ENCODE assay signal across 17 cellular contexts in the genomic region with DNA sequence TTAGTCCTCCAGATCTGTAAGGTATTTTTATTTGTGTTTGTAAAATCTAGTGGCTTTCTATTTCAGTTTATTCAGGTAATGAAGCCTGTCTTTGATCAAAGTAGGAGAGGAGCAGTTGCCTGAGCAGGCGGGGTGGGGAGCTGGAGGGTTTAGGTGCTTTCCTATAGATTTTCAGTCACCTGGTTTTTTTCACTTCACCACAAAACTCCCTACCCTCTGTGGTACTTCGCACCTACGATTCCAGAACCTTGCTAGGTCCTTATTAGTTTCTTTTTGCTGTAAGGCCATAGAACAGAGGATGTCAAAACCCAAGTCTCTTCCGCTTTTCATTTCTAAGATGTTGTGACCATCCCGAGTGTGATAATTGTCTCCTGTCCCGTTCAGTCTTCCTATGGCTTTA. TPM values are rescaled to one million over a fixed set of nuclear protein-coding genes. Genes with fewer than 3 reads are reported as not detected.
DNase-seq lines count a peak whose midpoint lies in the region; ATAC-seq and TF ChIP-seq lines count a peak whose summit lies in the region.
"Had no signal": no experiment of that assay in that cellular context is flagged by ENCODE, and none has a peak within 500 bp of the region (broad histone marks: within the 10 kb centered on the region; RNA-seq: fewer than 3 reads in every experiment).

No MANE protein-coding gene starts in this region.

- peaks cover 4% of the 10 kb centered on the region for H3K9me3 Mint-ChIP-seq in T-helper 1 cell treated with Interleukin-12 subunit alpha and Interleukin-12 subunit beta and Interleukin-4 antibody, amounts not matched to agents 30 μg/mL and 1 μg/mL, for 36 hours
- peaks cover 15% of the 10 kb centered on the region for H3K9me3 Mint-ChIP-seq in HFFc6
- H3K9me3 Mint-ChIP-seq: naive thymus-derived CD8-positive, alpha-beta T cell had no signal

- H3K27ac Mint-ChIP-seq in T-helper 1 cell treated with Interleukin-12 subunit alpha and Interleukin-12 subunit beta and Interleukin-4 antibody, amounts not matched to agents 30 μg/mL and 1 μg/mL, for 36 hours, result peak overlapping the region; percentile 79
- H3K27ac Mint-ChIP-seq in HFFc6, result no peak overlapping the region

- peaks cover 6% of the 10 kb centered on the region for H3K36me3 ChIP-seq in HAP-1 (replicated peaks)
- H3K36me3 ChIP-seq: SJSA1 had no signal

- no peak overlapping the region for H3K4me3 ChIP-seq in HAP-1
- H3K4me3 ChIP-seq: BLaER1 treated with 17β-estradiol and CSF1 and Interleukin-3, amounts not matched to agents 10 nM and 100 nM; K562; SJSA1 had no signal

- H3K4me3 Mint-ChIP-seq in T-helper 1 cell treated with Interleukin-12 subunit alpha and Interleukin-12 subunit beta and Interleukin-4 antibody, amounts not matched to agents 30 μg/mL and 1 μg/mL, for 36 hours, result peak overlapping the region; percentile 25
- no peak overlapping the region for H3K4me3 Mint-ChIP-seq in HFFc6
- H3K4me3 Mint-ChIP-seq: naive thymus-derived CD8-positive, alpha-beta T cell had no signal

- ATAC-seq in GM18502 (IDR thresholded peaks at IDR 0.05; ENCODE audit: poor library complexity, unreplicated experiment) (peak; percentile 51), GM19035 (IDR thresholded peaks at IDR 0.05; ENCODE audit: unreplicated experiment) (peak; percentile 67), HG02885 (IDR thresholded peaks at IDR 0.05; ENCODE audit: poor library complexity, unreplicated experiment) (peak; percentile 54), HG03280 (IDR thresholded peaks at IDR 0.05; ENCODE audit: unreplicated experiment) (no peak)
- ATAC-seq: K562; left cardiac atrium; naive thymus-derived CD8-positive, alpha-beta T cell; right cardiac atrium had no signal

- peaks cover 50% of the 10 kb centered on the region for H3K36me3 Mint-ChIP-seq in T-helper 1 cell treated with Interleukin-12 subunit alpha and Interleukin-12 subunit beta and Interleukin-4 antibody, amounts not matched to agents 30 μg/mL and 1 μg/mL, for 36 hours (ENCODE audit: low read depth)
- no peaks in the 10 kb centered on the region for H3K36me3 Mint-ChIP-seq in HFFc6 (ENCODE audit: low read depth)

- no peak for TF ChIP-seq CTCF in HFFc6 (IDR thresholded peaks at IDR 0.05)

- peaks cover 45% of the 10 kb centered on the region for H3K4me1 Mint-ChIP-seq in T-helper 1 cell treated with Interleukin-12 subunit alpha and Interleukin-12 subunit beta and Interleukin-4 antibody, amounts not matched to agents 30 μg/mL and 1 μg/mL, for 36 hours (ENCODE audit: low read depth)
- no peaks in the 10 kb centered on the region for H3K4me1 Mint-ChIP-seq in HFFc6 (ENCODE audit: low read depth)

- DNase-seq in HFFc6, result no peak
- DNase-seq in NCI-H2029 (lab: John Stamatoyannopoulos, UW), result no peak
- DNase-seq in HAP-1 (ENCODE audit: low spot score in 2 of 2), result no peak
- DNase-seq: left cardiac atrium; naive thymus-derived CD8-positive, alpha-beta T cell; NCI-H146; NCI-H82; right cardiac atrium; stimulated activated CD4-positive, alpha-beta T cell treated with anti-CD3 and anti-CD28 coated beads, Interleukin-4, amount 100 ng/mL, for 4 hours had no signal

- H3K27me3 ChIP-seq in HAP-1 (ENCODE audit: low read depth), result no peaks in the 10 kb centered on the region
- H3K27me3 ChIP-seq: BLaER1 treated with 17β-estradiol and CSF1 and Interleukin-3, amounts not matched to agents 10 nM and 100 nM had no signal

- H3K4me1 ChIP-seq in HAP-1, result peaks cover 25% of the 10 kb centered on the region
- H3K4me1 ChIP-seq: SJSA1 had no signal

- in situ Hi-C loops in HAP-1 (cut with MboI; ENCODE audit: low sequenced_read_pairs), result no loop called here

- no peaks in the 10 kb centered on the region for H3K9me3 ChIP-seq in HAP-1
- H3K9me3 ChIP-seq: SJSA1 had no signal

- no peaks in the 10 kb centered on the region for H3K27me3 Mint-ChIP-seq in T-helper 1 cell treated with Interleukin-12 subunit alpha and Interleukin-12 subunit beta and Interleukin-4 antibody, amounts not matched to agents 30 μg/mL and 1 μg/mL, for 36 hours (ENCODE audit: low read depth)
- no peaks in the 10 kb centered on the region for H3K27me3 Mint-ChIP-seq in HFFc6 (ENCODE audit: insufficient read depth)
- H3K27me3 Mint-ChIP-seq: naive thymus-derived CD8-positive, alpha-beta T cell had no signal

RNA-seq across cellular contexts. Expression of a gene that starts 26.6 kb away (rescaled TPM):
- total RNA-seq in HFFc6 (2021; fragmentation: NEBNext Ultra II Directional; extraction: Animal tissue kit (Norgen Biotek cat#: 25700)), result under 1 TPM in 3 of 6 experiments, not detected in 3; 0.09 to 0.56 (median 0.24) TPM
- total RNA-seq: SJSA1 had no signal
